In genomic region chr1:202230061-202230938, GRCh38 we compare ENCODE assay signal across 24 cellular contexts. TPM values are rescaled to one million over a fixed set of nuclear protein-coding genes. Genes with fewer than 3 reads are reported as not detected.
DNase-seq lines count a peak whose midpoint lies in the region; ATAC-seq and TF ChIP-seq lines count a peak whose summit lies in the region.
"Had no signal": no experiment of that assay in that cellular context is flagged by ENCODE, and none has a peak within 500 bp of the region (broad histone marks: within the 10 kb centered on the region; RNA-seq: fewer than 3 reads in every experiment).

No MANE protein-coding gene starts in this region.

- no peak overlapping the region for H3K4me3 Mint-ChIP-seq in neural progenitor cell
- H3K4me3 Mint-ChIP-seq: GM23338, T-cell had no signal

- H3K4me1 ChIP-seq in neural progenitor cell, result no peaks in the 10 kb centered on the region
- H3K4me1 ChIP-seq: HAP-1 had no signal

- H3K36me3 ChIP-seq in neural progenitor cell, result no peaks in the 10 kb centered on the region
- H3K36me3 ChIP-seq: HAP-1 had no signal

- no peak overlapping the region for H3K4me2 ChIP-seq in neural progenitor cell
- H3K4me2 ChIP-seq: GM23338, KMS-11 had no signal

- H3F3A ChIP-seq in neural progenitor cell (ENCODE audit: low read depth), result no peaks in the 10 kb centered on the region

- no peak overlapping the region for H2AFZ ChIP-seq in neural progenitor cell (replicated peaks)
- H2AFZ ChIP-seq: GM23338 had no signal

- H3K9ac ChIP-seq in neural progenitor cell, result no peak overlapping the region
- H3K9ac ChIP-seq: KMS-11 had no signal

- no peaks in the 10 kb centered on the region for H3K9me3 Mint-ChIP-seq in neural progenitor cell
- H3K9me3 Mint-ChIP-seq: CD8-positive, alpha-beta memory T cell; GM23338; T-cell had no signal

- peak overlapping the region; percentile 46 for H3K27ac Mint-ChIP-seq in neural progenitor cell
- H3K27ac Mint-ChIP-seq: GM23338 had no signal

- H3K9me3 ChIP-seq in neural progenitor cell (ENCODE audit: low read depth), result no peaks in the 10 kb centered on the region
- H3K9me3 ChIP-seq: HAP-1 had no signal

- TF ChIP-seq CTCF in AG10803 (conservative IDR thresholded peaks at IDR 0.05; ENCODE audit: low read length), result no peak
- TF ChIP-seq CTCF in coronary artery (IDR thresholded peaks at IDR 0.05), result no peak
- TF ChIP-seq CTCF in neural progenitor cell (IDR thresholded peaks at IDR 0.05), result no peak

- DNase-seq in AG10803 (ENCODE audit: low read depth), result peak; percentile 8
- peak; percentile 8 for DNase-seq in GM04504 (ENCODE audit: low read depth)
- DNase-seq in coronary artery (ENCODE audit: low spot score), result no peak
- DNase-seq in neural progenitor cell (ENCODE audit: low spot score), result no peak
- no peak for DNase-seq in Ammon's horn (ENCODE audit: low spot score)
- DNase-seq in germinal center (ENCODE audit: low spot score), result no peak
- DNase-seq: C1 segment of cervical spinal cord; Calu3; CD8-positive, alpha-beta memory T cell; DMS153; IMR-90; NCI-H1092 treated with DMSO at 0.1 percent for 48 hours; NCI-H2029 treated with DMSO at 0.1 percent for 48 hours; NCI-H345; NCI-H774; SIG-M5; T-cell had no signal

- H3K4me1 Mint-ChIP-seq in neural progenitor cell, result peaks cover 4% of the 10 kb centered on the region

- ATAC-seq in HG03432 (IDR thresholded peaks at IDR 0.05; ENCODE audit: unreplicated experiment), result no peak
- ATAC-seq: GM23338, SK-N-SH treated with all-trans-retinoic acid at 6 μM for 48 hours, T-cell had no signal

- no peaks in the 10 kb centered on the region for H3K27me3 ChIP-seq in neural progenitor cell

- no peaks in the 10 kb centered on the region for H3K36me3 Mint-ChIP-seq in neural progenitor cell
- H3K36me3 Mint-ChIP-seq: T-cell had no signal

- H3K79me2 ChIP-seq in neural progenitor cell (ENCODE audit: low read depth), result no peaks in the 10 kb centered on the region

- no peak overlapping the region for H3K4me3 ChIP-seq in AG10803 (ENCODE audit: low read length)
- H3K4me3 ChIP-seq in coronary artery, result no peak overlapping the region
- H3K4me3 ChIP-seq in neural progenitor cell, result no peak overlapping the region
- H3K4me3 ChIP-seq: GM23338, HAP-1 had no signal

- peak overlapping the region; percentile 51 to 59 for H3K27ac ChIP-seq in coronary artery
- H3K27ac ChIP-seq in neural progenitor cell, result no peak overlapping the region
- H3K27ac ChIP-seq: KMS-11 had no signal

- H4K20me1 ChIP-seq in neural progenitor cell (ENCODE audit: low read depth), result no peaks in the 10 kb centered on the region

- H3K27me3 Mint-ChIP-seq in neural progenitor cell (ENCODE audit: insufficient read depth, low read depth), result peaks cover 12% of the 10 kb centered on the region
- H3K27me3 Mint-ChIP-seq: T-cell had no signal

RNA-seq across cellular contexts. Expression of gene LGR6, which starts 36.7 kb away (rescaled TPM):
- total RNA-seq in neural progenitor cell (ENCODE audit: low replicate concordance), result 0.25 TPM in 1 of 2 replicates, not detected in the other
- total RNA-seq: A673, Calu3, G401, IMR-90 had no signal

Comparison
In these comparisons a context has a peak if more than half of its experiments do, and no peak if none do; other contexts are left out.
1. DNase-seq: peak in AG10803 (single experiment) and GM04504 (single experiment); none in coronary artery (single experiment), neural progenitor cell (single experiment), Ammon's horn (single experiment) and germinal center (single experiment).